ENCODE assay signal across 25 cellular contexts in the genomic region with DNA sequence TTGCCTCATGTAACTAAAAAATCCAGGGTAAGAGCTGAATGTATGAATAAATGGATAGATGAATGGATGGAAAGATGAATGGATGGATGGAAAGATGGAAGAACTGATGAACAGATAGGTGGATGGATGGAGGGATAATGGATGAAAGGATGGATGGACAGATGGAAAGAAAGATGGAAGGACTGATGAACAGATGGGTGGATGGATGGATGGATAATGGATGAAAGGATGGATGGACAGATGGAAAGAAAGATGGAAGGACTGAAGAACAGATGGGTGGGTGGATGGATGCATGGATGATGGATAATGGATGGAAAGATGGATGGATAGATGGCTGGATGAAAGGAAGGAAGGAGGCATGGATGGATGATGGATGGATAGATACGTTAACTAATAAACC. TPM values are rescaled to one million over a fixed set of nuclear protein-coding genes. Genes with fewer than 3 reads are reported as not detected.
DNase-seq lines count a peak whose midpoint lies in the region; ATAC-seq and TF ChIP-seq lines count a peak whose summit lies in the region.
"Had no signal": no experiment of that assay in that cellular context is flagged by ENCODE, and none has a peak within 500 bp of the region (broad histone marks: within the 10 kb centered on the region; RNA-seq: fewer than 3 reads in every experiment).

No MANE protein-coding gene starts in this region.

- H3K4me3 Mint-ChIP-seq in brain: peak overlapping the region in 2 of 5 experiments; percentile 1 to 11
- peak overlapping the region; percentile 16 for H3K4me3 Mint-ChIP-seq in type B pancreatic cell
- H3K4me3 Mint-ChIP-seq: activated T-cell treated with anti-CD3 and anti-CD28 coated beads, Interleukin-2, amount 50 U/mL, for 72 hours; natural killer cell had no signal

- H3K36me3 Mint-ChIP-seq in brain: no peaks in the 10 kb centered on the region
- no peaks in the 10 kb centered on the region for H3K36me3 Mint-ChIP-seq in type B pancreatic cell
- H3K36me3 Mint-ChIP-seq: natural killer cell had no signal

- H3K27me3 ChIP-seq in heart right ventricle: peaks cover 0 to 21% (median 5%) of the 10 kb centered on the region in 7 donors
- no peaks in the 10 kb centered on the region for H3K27me3 ChIP-seq in mesendoderm (ENCODE audit: insufficient read depth, low read length, poor library complexity)
- H3K27me3 ChIP-seq: thyroid gland had no signal

- H3K36me3 ChIP-seq in heart right ventricle: no peaks in the 10 kb centered on the region
- no peaks in the 10 kb centered on the region for H3K36me3 ChIP-seq in mesendoderm (ENCODE audit: control insufficient read depth, insufficient read depth, low read length)
- H3K36me3 ChIP-seq: thyroid gland had no signal

- no peak overlapping the region for H3K23ac ChIP-seq in mesendoderm (ENCODE audit: low read length)

- H3K4me3 ChIP-seq in heart right ventricle: no peak overlapping the region
- no peak overlapping the region for H3K4me3 ChIP-seq in mesendoderm (ENCODE audit: low read length)
- H3K4me3 ChIP-seq: PC-9, thyroid gland had no signal

- H3K9me3 ChIP-seq in heart right ventricle: no peaks in the 10 kb centered on the region
- H3K9me3 ChIP-seq: thyroid gland had no signal

- peak overlapping the region; percentile 20 for H2BK15ac ChIP-seq in mesendoderm (replicated peaks; ENCODE audit: low read depth)

- TF ChIP-seq CTCF in heart right ventricle (IDR thresholded peaks at IDR 0.05) (no peak), brain (conservative IDR thresholded peaks at IDR 0.05) (no peak), type B pancreatic cell (conservative IDR thresholded peaks at IDR 0.05) (no peak)

- H3K4me2 ChIP-seq in mesendoderm (ENCODE audit: low read length): no peak overlapping the region
- H3K4me2 ChIP-seq: PC-9 had no signal

- H3K27me3 Mint-ChIP-seq in brain (peaks cover 48% of the 10 kb centered on the region), type B pancreatic cell (peaks cover 14% of the 10 kb centered on the region)

- no peak overlapping the region for H4K8ac ChIP-seq in mesendoderm (ENCODE audit: low read depth, low read length)

- WGBS in heart right ventricle, 2 donors: 80 to 94% methylated on average over 1 of the region's 1 CpG
- WGBS in mesendoderm (ENCODE audit: extremely low coverage, insufficient coverage, low lambda C conversion rate): no CpG with 5 or more reads among the region's 1 CpG

- H3K27ac Mint-ChIP-seq in brain (peak overlapping the region in 3 of 5 experiments; percentile 61 to 78 (median 68)), type B pancreatic cell (peak overlapping the region; percentile 88)
- H3K27ac Mint-ChIP-seq: activated T-cell treated with anti-CD3 and anti-CD28 coated beads, Interleukin-2, amount 50 U/mL, for 72 hours; natural killer cell had no signal

- DNase-seq in heart right ventricle (no peak), Right ventricle myocardium superior (no peak), mesendoderm (no peak), type B pancreatic cell (ENCODE audit: extremely low spot score, unreplicated experiment) (no peak), T-helper 9 cell (no peak), DMS153 treated with DMSO at 0.1 percent for 48 hours (lab: John Stamatoyannopoulos, UW; ENCODE audit: unreplicated experiment) (no peak), DMS53 (lab: John Stamatoyannopoulos, UW) (no peak)
- DNase-seq: activated CD4-positive, alpha-beta T cell treated with anti-CD3 and anti-CD28 coated beads for 48 hours; activated naive CD4-positive, alpha-beta T cell treated with anti-CD3 and anti-CD28 coated beads, Interleukin-2, amount 50 U/mL, for 16 hours; activated T-cell treated with anti-CD3 and anti-CD28 coated beads, Interleukin-2, amount 50 U/mL, for 72 hours; aorta; cerebellar nuclear complex; effector CD4-positive, alpha-beta T cell; midbrain; natural killer cell; NCI-H1105; NCI-H2081; NCI-H446; small intestine; stimulated activated CD4-positive, alpha-beta T cell treated with anti-CD3 and anti-CD28 coated beads, Interleukin-2, amount 100 ng/mL, for 48 hours; stimulated activated naive CD4-positive, alpha-beta T cell treated with Interleukin-2 at 50 U/mL for 16 hours; T-helper 1 cell; thyroid gland had no signal

- no peak overlapping the region for H3K18ac ChIP-seq in mesendoderm (ENCODE audit: low read length)

- no peak overlapping the region for H2BK120ac ChIP-seq in mesendoderm (ENCODE audit: low read depth, low read length)

- ATAC-seq in heart right ventricle: no peak
- ATAC-seq in Right ventricle myocardium superior (ENCODE audit: poor library complexity): no peak
- ATAC-seq: activated T-cell treated with anti-CD3 and anti-CD28 coated beads, Interleukin-2, amount 50 U/mL, for 72 hours; natural killer cell had no signal

- H3K4me1 ChIP-seq in heart right ventricle: peaks cover 4 to 42% (median 23%) of the 10 kb centered on the region in 9 donors
- H3K4me1 ChIP-seq in mesendoderm (ENCODE audit: control insufficient read depth, low read depth, low read length): peaks cover 27% of the 10 kb centered on the region

- no peaks in the 10 kb centered on the region for H3K79me1 ChIP-seq in mesendoderm (ENCODE audit: low read length)

- intact Hi-C loops in heart right ventricle (cut with DNase I) (no loop called here), Right ventricle myocardium superior (cut with DNase I) (no loop called here)

- peak overlapping the region in 9 of 10 donors; percentile 44 to 85 (median 70) for H3K27ac ChIP-seq in heart right ventricle
- H3K27ac ChIP-seq in mesendoderm (ENCODE audit: low read depth, low read length): peak overlapping the region; percentile 26
- H3K27ac ChIP-seq: PC-9, thyroid gland had no signal

- H2BK5ac ChIP-seq in mesendoderm (ENCODE audit: low read length): no peak overlapping the region

- no peak overlapping the region for H4K5ac ChIP-seq in mesendoderm (ENCODE audit: low read length)

- H2AK5ac ChIP-seq in mesendoderm (ENCODE audit: low read length): no peak overlapping the region

- H3K79me2 ChIP-seq in mesendoderm (ENCODE audit: control insufficient read depth, insufficient read depth, low read length): no peaks in the 10 kb centered on the region

- peaks cover 0 to 6% (median 0%) of the 10 kb centered on the region in 5 experiments for H3K9me3 Mint-ChIP-seq in brain
- peaks cover 6% of the 10 kb centered on the region for H3K9me3 Mint-ChIP-seq in type B pancreatic cell
- H3K9me3 Mint-ChIP-seq: activated T-cell treated with anti-CD3 and anti-CD28 coated beads, Interleukin-2, amount 50 U/mL, for 72 hours; natural killer cell had no signal

- H3K4me1 Mint-ChIP-seq in brain (peaks cover 49% of the 10 kb centered on the region), type B pancreatic cell (ENCODE audit: unreplicated experiment) (peaks cover 51% of the 10 kb centered on the region)
- H3K4me1 Mint-ChIP-seq: natural killer cell had no signal

- H3K56ac ChIP-seq in mesendoderm (ENCODE audit: low read length): no peak overlapping the region

- no peak overlapping the region for H3K4ac ChIP-seq in mesendoderm (ENCODE audit: low read depth, low read length)

- H3K9ac ChIP-seq in mesendoderm (ENCODE audit: low read length): no peak overlapping the region

RNA-seq across cellular contexts. Expression of a gene that starts 11.9 kb away (rescaled TPM):
- 1 to 10 TPM in 1 of 10 donors, under 1 TPM in 7, not detected in 2; 0.29 to 1.2 (median 0.51) TPM for total RNA-seq in heart right ventricle
- polyA plus RNA-seq in heart right ventricle: 1 to 10 TPM in 1 of 2 donors, under 1 TPM in 1; 0.17 to 1.5 TPM
- 0.86 TPM for total RNA-seq in Right ventricle myocardium superior
- 0.19 TPM for polyA plus RNA-seq in brain (ENCODE audit: insufficient read depth, low read depth, low replicate concordance)
- 0.65 TPM for polyA plus RNA-seq in mesendoderm (2013, experiment 1 of 2)
- polyA plus RNA-seq in mesendoderm (2013, experiment 2 of 2): 0.84 TPM
- 2.6 and 4.4 TPM in 2 replicates for total RNA-seq in type B pancreatic cell (ENCODE audit: low replicate concordance)

RNA-seq across cellular contexts. Expression of a gene that starts 14.0 kb away (rescaled TPM):
- 10 to 100 TPM; 39.6 to 58.4 (median 45.1) TPM for total RNA-seq in heart right ventricle
- polyA plus RNA-seq in heart right ventricle: 10 to 100 TPM in 1 of 2 donors, 1 to 10 TPM in 1; 7.0 to 15.7 TPM
- 39.5 TPM for total RNA-seq in Right ventricle myocardium superior
- polyA plus RNA-seq in brain (ENCODE audit: insufficient read depth, low read depth, low replicate concordance): 3.7 TPM
- 15.7 TPM for polyA plus RNA-seq in mesendoderm (2013, experiment 1 of 2)
- 15.7 TPM for polyA plus RNA-seq in mesendoderm (2013, experiment 2 of 2)
- total RNA-seq in type B pancreatic cell (ENCODE audit: low replicate concordance): 45.8 and 68.6 TPM in 2 replicates
